8 cellular contexts compared by ENCODE assay signal in genomic region chr3:173584834-173585831, GRCh38.
A peak's percentile ranks its signal among the peaks of the same experiment; 100 is the strongest.
DNase-seq lines count a peak whose midpoint lies in the region; ATAC-seq, FAIRE-seq and TF ChIP-seq lines count a peak whose summit lies in the region.

No MANE protein-coding gene starts in this region.

- no peak for DNase-seq in CD8-positive, alpha-beta T cell
- DNase-seq in NCI-H446 (lab: John Stamatoyannopoulos, UW) (peak; percentile 89 to 92), endothelial cell of umbilical vein (ENCODE audit: low read depth, low spot score) (peak; percentile 69), upper lobe of right lung (peak; percentile 64)
- no peak for DNase-seq in stimulated activated naive CD4-positive, alpha-beta T cell treated with Interleukin-2 at 50 U/mL for 16 hours (lab: John Stamatoyannopoulos, UW)

- H3K36me3 Mint-ChIP-seq in CD8-positive, alpha-beta T cell, result no peaks in the 10 kb centered on the region
- H3K36me3 Mint-ChIP-seq in stimulated activated memory B cell treated with anti-CD40 and anti-IgM and Interleukin-4, amounts not matched to agents 10 μg/mL and 1 μg/mL and 100 μg/mL, for 72 hours, result no peaks in the 10 kb centered on the region

- H3K79me2 ChIP-seq in endothelial cell of umbilical vein (ENCODE audit: control insufficient read depth, insufficient read depth, low read length), result peaks cover 21% of the 10 kb centered on the region

- H3K4me3 Mint-ChIP-seq in CD8-positive, alpha-beta T cell, result peak overlapping the region; percentile 16
- H3K4me3 Mint-ChIP-seq in stimulated activated memory B cell treated with anti-CD40 and anti-IgM and Interleukin-4, amounts not matched to agents 10 μg/mL and 1 μg/mL and 100 μg/mL, for 72 hours, result no peak overlapping the region

- no peak for TF ChIP-seq CTCF in CD8-positive, alpha-beta T cell (IDR thresholded peaks at IDR 0.05)
- no peak for TF ChIP-seq CTCF in endothelial cell of umbilical vein (IDR thresholded peaks at IDR 0.05; ENCODE audit: extremely low read depth in 1 of 2, insufficient read depth in 1 of 2, low read depth in 1 of 2, low read length in 2 of 2)
- no peak for TF ChIP-seq CTCF in upper lobe of right lung (IDR thresholded peaks at IDR 0.05)

- H3K36me3 ChIP-seq in CD8-positive, alpha-beta T cell (ENCODE audit: insufficient read depth, low read length), result no peaks in the 10 kb centered on the region
- H3K36me3 ChIP-seq in endothelial cell of umbilical vein (ENCODE audit: control insufficient read depth in 2 of 2, extremely low read depth in 1 of 2, insufficient read depth in 2 of 2, low read length in 2 of 2) (no peaks in the 10 kb centered on the region), mesodermal cell (ENCODE audit: control insufficient read depth, insufficient read depth, low read length) (no peaks in the 10 kb centered on the region), upper lobe of right lung (no peaks in the 10 kb centered on the region)

- peak; percentile 58 for TF ChIP-seq POLR2A in endothelial cell of umbilical vein (IDR thresholded peaks at IDR 0.05; ENCODE audit: low read depth, low read length)

- peaks cover 5% of the 10 kb centered on the region for H3K4me1 Mint-ChIP-seq in CD8-positive, alpha-beta T cell (ENCODE audit: low read depth)
- peaks cover 4% of the 10 kb centered on the region for H3K4me1 Mint-ChIP-seq in stimulated activated memory B cell treated with anti-CD40 and anti-IgM and Interleukin-4, amounts not matched to agents 10 μg/mL and 1 μg/mL and 100 μg/mL, for 72 hours

- POLR2A ChIA-PET in CD8-positive, alpha-beta T cell (lab: Charles Lee), result no interaction called here
- POLR2A ChIA-PET in endothelial cell of umbilical vein (lab: Charles Lee), result no interaction called here

- no peak for ATAC-seq in CD8-positive, alpha-beta T cell
- peak; percentile 70 for ATAC-seq in upper lobe of right lung
- no peak for ATAC-seq in activated CD4-positive, CD25-positive, alpha-beta regulatory T cell treated with anti-CD3 and anti-CD28 coated beads, Interleukin-2, amount 50 U/mL, for 24 hours
- ATAC-seq in stimulated activated memory B cell treated with anti-CD40 and anti-IgM and Interleukin-4, amounts not matched to agents 10 μg/mL and 1 μg/mL and 100 μg/mL, for 72 hours, result no peak

- peak overlapping the region; percentile 78 for H2AFZ ChIP-seq in endothelial cell of umbilical vein (ENCODE audit: low read depth, low read length)

- no peak overlapping the region for H3K4me3 ChIP-seq in CD8-positive, alpha-beta T cell (ENCODE audit: low read depth, low read length)
- H3K4me3 ChIP-seq in endothelial cell of umbilical vein (replicated peaks in 1 of 3; ENCODE audit: insufficient read depth in 1 of 3, low read depth in 1 of 3, low read length in 3 of 3) (peak overlapping the region; percentile 62 to 99 (median 99)), mesodermal cell (ENCODE audit: extremely low read depth, insufficient read depth, low read length, poor library complexity, severe bottlenecking) (peak overlapping the region; percentile 46), upper lobe of right lung (peak overlapping the region; percentile 36)

- 1% methylated on average over 34 to 36 of the region's 47 CpGs for WGBS in mesodermal cell (ENCODE audit: insufficient coverage in 2 of 2), 2 experiments

- no peaks in the 10 kb centered on the region for H3K9me3 Mint-ChIP-seq in CD8-positive, alpha-beta T cell
- no peaks in the 10 kb centered on the region for H3K9me3 Mint-ChIP-seq in stimulated activated memory B cell treated with anti-CD40 and anti-IgM and Interleukin-4, amounts not matched to agents 10 μg/mL and 1 μg/mL and 100 μg/mL, for 72 hours

- H3K27me3 ChIP-seq in CD8-positive, alpha-beta T cell (ENCODE audit: insufficient read depth, low read length), result no peaks in the 10 kb centered on the region
- no peaks in the 10 kb centered on the region for H3K27me3 ChIP-seq in endothelial cell of umbilical vein (ENCODE audit: control insufficient read depth in 2 of 2, insufficient read depth in 2 of 2, low read length in 2 of 2)
- peaks cover 9% of the 10 kb centered on the region for H3K27me3 ChIP-seq in upper lobe of right lung

- intact Hi-C loops in CD8-positive, alpha-beta T cell (cut with DNase I, micrococcal nuclease), result no loop called here
- intact Hi-C loops in endothelial cell of umbilical vein (cut with micrococcal nuclease), result loop anchor here (1.0 to 10.0 kb wide), 8 partner anchors 148 to 1040 kb away; no protein-coding TSS in a partner anchor
- intact Hi-C loops in upper lobe of right lung (cut with DNase I), result no loop called here

- no peaks in the 10 kb centered on the region for H3K9me3 ChIP-seq in CD8-positive, alpha-beta T cell (ENCODE audit: low read length)
- H3K9me3 ChIP-seq in endothelial cell of umbilical vein (replicated peaks; ENCODE audit: control insufficient read depth, insufficient read depth, low read length) (no peaks in the 10 kb centered on the region), mesodermal cell (ENCODE audit: control insufficient read depth, low read length) (no peaks in the 10 kb centered on the region), upper lobe of right lung (no peaks in the 10 kb centered on the region)

- H3K27ac Mint-ChIP-seq in CD8-positive, alpha-beta T cell, result no peak overlapping the region
- H3K27ac Mint-ChIP-seq in stimulated activated memory B cell treated with anti-CD40 and anti-IgM and Interleukin-4, amounts not matched to agents 10 μg/mL and 1 μg/mL and 100 μg/mL, for 72 hours, result no peak overlapping the region

- dilution Hi-C loops in endothelial cell of umbilical vein (cut with MboI; ENCODE audit: extremely low pct_ligation_motif_present, low sequenced_read_pairs), result no loop called here

- H3K9ac ChIP-seq in endothelial cell of umbilical vein (replicated peaks; ENCODE audit: extremely low read depth, insufficient read depth, low read length), result peak overlapping the region; percentile 89

- peak; percentile 61 for FAIRE-seq in endothelial cell of umbilical vein (lab: Jason Lieb, UNC)

- H3K9me1 ChIP-seq in endothelial cell of umbilical vein (replicated peaks; ENCODE audit: control insufficient read depth, extremely low read depth, insufficient read depth, low read length), result no peaks in the 10 kb centered on the region

- H3K27ac ChIP-seq in CD8-positive, alpha-beta T cell (ENCODE audit: low read depth, low read length), result no peak overlapping the region
- H3K27ac ChIP-seq in endothelial cell of umbilical vein (ENCODE audit: insufficient read depth, low read depth, low read length), result peak overlapping the region; percentile 64
- peak overlapping the region; percentile 11 for H3K27ac ChIP-seq in mesodermal cell (ENCODE audit: low read depth, low read length, severe bottlenecking)
- no peak overlapping the region for H3K27ac ChIP-seq in upper lobe of right lung

- peaks cover 18% of the 10 kb centered on the region for H3K27me3 Mint-ChIP-seq in CD8-positive, alpha-beta T cell (ENCODE audit: low read depth)
- peaks cover 21% of the 10 kb centered on the region for H3K27me3 Mint-ChIP-seq in stimulated activated memory B cell treated with anti-CD40 and anti-IgM and Interleukin-4, amounts not matched to agents 10 μg/mL and 1 μg/mL and 100 μg/mL, for 72 hours

- peak overlapping the region; percentile 100 for H3K4me2 ChIP-seq in endothelial cell of umbilical vein (ENCODE audit: insufficient read depth, low read length)

- TSS peak; percentile 69 for BruUV-seq in endothelial cell of umbilical vein (replicated peaks; lab: Mats Ljungman, UMichigan)

- no peaks in the 10 kb centered on the region for H3K4me1 ChIP-seq in CD8-positive, alpha-beta T cell (ENCODE audit: insufficient read depth, low read length)
- H3K4me1 ChIP-seq in endothelial cell of umbilical vein (ENCODE audit: control insufficient read depth, extremely low read depth, insufficient read depth, low read length) (peaks cover 5% of the 10 kb centered on the region), mesodermal cell (ENCODE audit: control insufficient read depth, insufficient read depth, low read length, poor library complexity, severe bottlenecking) (no peaks in the 10 kb centered on the region), upper lobe of right lung (peaks cover 4% of the 10 kb centered on the region)

- CTCF ChIA-PET in CD8-positive, alpha-beta T cell (lab: Charles Lee), result interaction anchor here (0.6 kb wide), 1 partner anchor 285 kb away, joined by 3 read pairs; no protein-coding TSS in a partner anchor
- CTCF ChIA-PET in endothelial cell of umbilical vein (lab: Charles Lee), result interaction anchor here (0.8 to 2.1 kb wide), 12 partner anchors 9 to 504 kb away, joined by 3 to 7 read pairs (median 3); no protein-coding TSS in a partner anchor

- no peaks in the 10 kb centered on the region for H4K20me1 ChIP-seq in endothelial cell of umbilical vein (replicated peaks; ENCODE audit: control insufficient read depth, extremely low read depth, insufficient read depth, low read length)

TF ChIP-seq in endothelial cell of umbilical vein, 7 proteins besides CTCF, POLR2A, EP300 and RAD21:
- TF ChIP-seq JUN (IDR thresholded peaks at IDR 0.05; ENCODE audit: borderline replicate concordance, insufficient read depth, insufficient read length, low read depth) (no peak), POLR2AphosphoS5 (IDR thresholded peaks at IDR 0.05; ENCODE audit: insufficient read depth, low read depth, low read length) (peak; percentile 52), EZH2 (IDR thresholded peaks at IDR 0.05; ENCODE audit: borderline replicate concordance, low read depth, low read length, severe bottlenecking) (no peak), MYC (IDR thresholded peaks at IDR 0.05; ENCODE audit: low read depth, low read length) (no peak)
TF ChIP-seq in endothelial cell of umbilical vein: peak in this region for 1.

Comparison
In these comparisons a context has a peak if more than half of its experiments do, and no peak if none do; other contexts are left out.
1. DNase-seq: peak in NCI-H446 (2 of 2), endothelial cell of umbilical vein (single experiment) and upper lobe of right lung (single experiment); none in CD8-positive, alpha-beta T cell (0 of 7) and stimulated activated naive CD4-positive, alpha-beta T cell treated with Interleukin-2 at 50 U/mL for 16 hours (single experiment).
2. H3K27ac ChIP-seq: peak in endothelial cell of umbilical vein (single experiment) and mesodermal cell (single experiment); none in CD8-positive, alpha-beta T cell (single experiment) and upper lobe of right lung (single experiment).